23 cellular contexts compared by ENCODE assay signal in genomic region chr4:87193958-87194675, GRCh38.
"Had no signal": no experiment of that assay in that cellular context is flagged by ENCODE, and none has a peak within 500 bp of the region (broad histone marks: within the 10 kb centered on the region; RNA-seq: fewer than 3 reads in every experiment).

No MANE protein-coding gene starts in this region.

- H3K4me1 ChIP-seq: right atrium auricular region, testis had no signal

- H3K27me3 ChIP-seq: esophagus squamous epithelium, right atrium auricular region, spleen, testis, transverse colon had no signal

- FAIRE-seq: bronchial epithelial cell, colon, frontal cortex had no signal

- DNase-seq: activated CD4-positive, alpha-beta T cell treated with anti-CD3 and anti-CD28 coated beads for 48 hours; activated CD4-positive, alpha-beta T cell treated with anti-CD3 and anti-CD28 coated beads, Interleukin-2, amount 50 U/mL, for 48 hours; activated CD8-positive, alpha-beta memory T cell treated with anti-CD3 and anti-CD28 coated beads for 24 hours; activated effector memory CD4-positive, alpha-beta T cell treated with Interleukin-2 at 50 U/mL for 16 hours; activated naive CD4-positive, alpha-beta T cell treated with Interleukin-2 at 50 U/mL for 16 hours; anterior cingulate cortex; dermis blood vessel endothelial cell; effector CD4-positive, alpha-beta T cell; esophagus squamous epithelium; glutamatergic neuron; islet precursor cell; left cardiac atrium; left ventricle myocardium superior; mucosa of descending colon; spleen; stimulated activated naive CD8-positive, alpha-beta T cell treated with anti-CD3 and anti-CD28 coated beads, Interleukin-15, Interleukin-2, amounts not matched to agents 100 U/mL and 50 U/mL, for 24 hours; testis; transverse colon had no signal

- H3K36me3 ChIP-seq: esophagus squamous epithelium, right atrium auricular region, transverse colon had no signal

- H3K27ac ChIP-seq: esophagus squamous epithelium, right atrium auricular region, spleen, testis, transverse colon had no signal

- H3K4me3 ChIP-seq: esophagus squamous epithelium, mucosa of descending colon, right atrium auricular region, spleen, testis, transverse colon had no signal

- H3K9me3 ChIP-seq: esophagus squamous epithelium, mucosa of descending colon, right atrium auricular region, spleen, testis, transverse colon had no signal

- ATAC-seq: left cardiac atrium; left ventricle myocardium superior; mucosa of descending colon; natural killer cell treated with Interleukin-12 subunit alpha and Interleukin-12 subunit beta and Interleukin-15 and Interleukin-18, amount 100 ng/mL, for 72 hours; stimulated activated naive CD8-positive, alpha-beta T cell treated with anti-CD3 and anti-CD28 coated beads, Interleukin-15, Interleukin-2, amounts not matched to agents 100 U/mL and 50 U/mL, for 24 hours had no signal
